ENCODE assay signal across 27 cellular contexts in the genomic region with DNA sequence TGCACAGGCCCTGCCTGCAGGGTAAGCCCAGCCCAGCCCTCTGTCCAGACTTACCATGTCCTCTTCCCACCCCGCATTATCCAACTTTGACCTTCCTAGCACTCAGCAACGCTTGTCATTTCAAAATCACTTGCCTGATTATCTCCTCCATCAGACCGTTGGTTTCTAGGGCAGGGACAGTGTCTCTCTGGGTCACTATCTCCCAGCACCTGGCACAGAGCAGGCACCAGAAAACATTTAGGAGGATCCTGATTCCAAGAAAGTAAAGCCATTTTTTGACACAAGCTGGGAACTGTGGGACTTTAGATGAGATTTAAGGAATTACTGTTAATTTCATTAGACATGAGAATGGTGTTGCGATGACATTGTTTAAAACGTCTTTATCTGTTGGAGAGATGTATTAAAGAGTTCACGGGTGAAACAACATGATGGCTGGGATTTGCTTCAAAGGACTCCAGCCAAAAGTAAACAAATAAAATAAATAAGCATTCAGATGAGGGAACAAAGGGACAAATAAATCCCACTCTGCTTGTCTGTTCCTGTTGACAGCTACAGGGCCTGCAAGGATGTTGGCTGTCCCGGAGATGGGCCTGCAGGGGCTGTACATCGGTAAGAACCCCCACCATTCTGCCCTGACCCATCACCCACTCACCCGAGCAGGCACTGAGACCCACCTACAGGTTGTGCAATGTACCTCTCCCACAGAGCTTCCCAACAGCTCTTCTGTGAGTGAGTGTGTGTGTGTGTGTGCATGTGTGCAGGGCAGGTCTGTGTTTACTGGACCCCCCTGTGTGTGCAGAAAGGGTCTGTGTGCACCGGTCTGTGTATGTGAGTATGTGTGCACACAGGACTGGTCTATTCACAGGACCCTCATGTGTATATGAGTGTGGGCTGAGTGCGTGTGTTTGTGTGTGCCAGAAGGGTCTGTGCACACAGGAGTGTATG. TPM values are rescaled to one million over a fixed set of nuclear protein-coding genes. Genes with fewer than 3 reads are reported as not detected.
DNase-seq lines count a peak whose midpoint lies in the region; ATAC-seq and TF ChIP-seq lines count a peak whose summit lies in the region.
"Had no signal": no experiment of that assay in that cellular context is flagged by ENCODE, and none has a peak within 500 bp of the region (broad histone marks: within the 10 kb centered on the region; RNA-seq: fewer than 3 reads in every experiment).

No MANE protein-coding gene starts in this region.

- POLR2A ChIA-PET in HEK293 (lab: Yijun Ruan, JAX) (interaction anchor here (1.2 kb wide), 1 partner anchor 29 kb away, joined by 3 read pairs; the partner anchor contains the start of gene ADISSP), GM10248 (lab: Yijun Ruan, JAX) (no interaction called here)

- no peak for ATAC-seq in stimulated activated memory B cell treated with anti-CD40 and anti-IgM and Interleukin-4, amounts not matched to agents 10 μg/mL and 1 μg/mL and 100 μg/mL, for 72 hours
- ATAC-seq: HCT116; stimulated activated naive CD8-positive, alpha-beta T cell treated with anti-CD3 and anti-CD28 coated beads, Interleukin-15, amount 100 ng/mL, for 72 hours had no signal

- TF ChIP-seq CTCF in HEK293 (tag by site-specific recombination; IDR thresholded peaks at IDR 0.05), result no peak
- no peak for TF ChIP-seq CTCF in chondrocyte (IDR thresholded peaks at IDR 0.05)
- TF ChIP-seq CTCF in nephron progenitor cell (IDR thresholded peaks at IDR 0.05), result no peak
- no peak for TF ChIP-seq CTCF in smooth muscle cell (IDR thresholded peaks at IDR 0.05; ENCODE audit: borderline replicate concordance, insufficient read depth, poor library complexity, severe bottlenecking)
- no peak for TF ChIP-seq CTCF in GM10248 (IDR thresholded peaks at IDR 0.05; ENCODE audit: control extremely low read depth, extremely low read depth, low read depth, missing control alignments)

- H3K9me3 Mint-ChIP-seq in chondrocyte (ENCODE audit: low read depth), result no peaks in the 10 kb centered on the region
- H3K9me3 Mint-ChIP-seq in nephron progenitor cell, result no peaks in the 10 kb centered on the region
- no peaks in the 10 kb centered on the region for H3K9me3 Mint-ChIP-seq in stimulated activated memory B cell treated with anti-CD40 and anti-IgM and Interleukin-4, amounts not matched to agents 10 μg/mL and 1 μg/mL and 100 μg/mL, for 72 hours
- H3K9me3 Mint-ChIP-seq: natural killer cell treated with Interleukin-12 subunit alpha and Interleukin-12 subunit beta and Interleukin-15 and Interleukin-18, amount 100 ng/mL, for 72 hours; stimulated activated naive CD8-positive, alpha-beta T cell treated with anti-CD3 and anti-CD28 coated beads, Interleukin-15, amount 100 ng/mL, for 72 hours had no signal

- peaks cover 10% of the 10 kb centered on the region; the same call in 1 of the 2 replicates for H3K4me1 ChIP-seq in HEK293 (ENCODE audit: control insufficient read depth, insufficient read depth, low read length)
- H3K4me1 ChIP-seq in smooth muscle cell (ENCODE audit: low read depth), result no peaks in the 10 kb centered on the region
- H3K4me1 ChIP-seq: gastrocnemius medialis, SJCRH30 had no signal

- H3K4me1 Mint-ChIP-seq in chondrocyte (ENCODE audit: low read depth) (no peaks in the 10 kb centered on the region), nephron progenitor cell (peaks cover 72% of the 10 kb centered on the region)
- no peaks in the 10 kb centered on the region for H3K4me1 Mint-ChIP-seq in stimulated activated memory B cell treated with anti-CD40 and anti-IgM and Interleukin-4, amounts not matched to agents 10 μg/mL and 1 μg/mL and 100 μg/mL, for 72 hours
- H3K4me1 Mint-ChIP-seq: stimulated activated naive CD8-positive, alpha-beta T cell treated with anti-CD3 and anti-CD28 coated beads, Interleukin-15, amount 100 ng/mL, for 72 hours had no signal

- no peak overlapping the region for H3K4me3 Mint-ChIP-seq in chondrocyte (ENCODE audit: unreplicated experiment)
- H3K4me3 Mint-ChIP-seq in nephron progenitor cell, result no peak overlapping the region
- no peak overlapping the region for H3K4me3 Mint-ChIP-seq in stimulated activated memory B cell treated with anti-CD40 and anti-IgM and Interleukin-4, amounts not matched to agents 10 μg/mL and 1 μg/mL and 100 μg/mL, for 72 hours
- H3K4me3 Mint-ChIP-seq: natural killer cell treated with Interleukin-12 subunit alpha and Interleukin-12 subunit beta and Interleukin-15 and Interleukin-18, amount 100 ng/mL, for 72 hours; stimulated activated naive CD8-positive, alpha-beta T cell treated with anti-CD3 and anti-CD28 coated beads, Interleukin-15, amount 100 ng/mL, for 72 hours had no signal

- no peaks in the 10 kb centered on the region for H3K79me2 ChIP-seq in smooth muscle cell (ENCODE audit: low read depth)

- H3K4me2 ChIP-seq in smooth muscle cell, result no peak overlapping the region

- H3F3A ChIP-seq in smooth muscle cell (ENCODE audit: low read depth), result no peaks in the 10 kb centered on the region

- H2AFZ ChIP-seq in smooth muscle cell (ENCODE audit: low read depth), result no peak overlapping the region

- no peaks in the 10 kb centered on the region for H4K20me1 ChIP-seq in smooth muscle cell (ENCODE audit: low read depth)

- no peak overlapping the region for H3K4me3 ChIP-seq in HEK293 (ENCODE audit: low read depth, low read length)
- H3K4me3 ChIP-seq in smooth muscle cell, result no peak overlapping the region
- H3K4me3 ChIP-seq: gastrocnemius medialis, prostate gland, SJCRH30, transverse colon had no signal

- no peak overlapping the region for H3K27ac ChIP-seq in HEK293 (ENCODE audit: extremely low read depth, low read depth, low read length)
- no peak overlapping the region for H3K27ac ChIP-seq in smooth muscle cell (ENCODE audit: low read depth)
- H3K27ac ChIP-seq: prostate gland, SJCRH30 had no signal

- WGBS in smooth muscle cell (ENCODE audit: low lambda C conversion rate), result 77% methylated on average over 11 of the region's 11 CpGs

- H3K27me3 Mint-ChIP-seq in chondrocyte (ENCODE audit: low read depth), result peaks cover 1% of the 10 kb centered on the region
- peaks cover 5% of the 10 kb centered on the region for H3K27me3 Mint-ChIP-seq in nephron progenitor cell (ENCODE audit: low read depth, poor library complexity)
- peaks cover 17% of the 10 kb centered on the region for H3K27me3 Mint-ChIP-seq in stimulated activated memory B cell treated with anti-CD40 and anti-IgM and Interleukin-4, amounts not matched to agents 10 μg/mL and 1 μg/mL and 100 μg/mL, for 72 hours

- DNase-seq in DMS153 (lab: John Stamatoyannopoulos, UW) (peak; percentile 24), chondrocyte (ENCODE audit: low spot score) (peak; percentile 40), nephron progenitor cell (no peak), smooth muscle cell (lab: John Stamatoyannopoulos, UW; ENCODE audit: unreplicated experiment) (no peak), GM10248 (ENCODE audit: extremely low spot score) (no peak)
- DNase-seq: activated CD4-positive, alpha-beta T cell treated with anti-CD3 and anti-CD28 coated beads, Interleukin-2, amount 50 U/mL, for 48 hours; activated gamma-delta T cell treated with Interleukin-2 at 50 U/mL for 16 hours; AML-193; amniotic stem cell; caudate nucleus; gastrocnemius medialis; kidney glomerular epithelial cell; midbrain; NCI-H1105 treated with DMSO at 0.1 percent for 48 hours; SJCRH30; stimulated activated CD4-positive, alpha-beta T cell treated with anti-CD3 and anti-CD28 coated beads, Interleukin-4, amount 100 ng/mL, for 1 hour; stimulated activated naive CD8-positive, alpha-beta T cell treated with anti-CD3 and anti-CD28 coated beads, Interleukin-15, amount 100 ng/mL, for 72 hours; transverse colon had no signal

- CTCF ChIA-PET in HEK293 (lab: Yijun Ruan, JAX), result interaction anchor here (0.7 to 4.9 kb wide), 4 partner anchors 9 to 334 kb away, joined by 3 to 23 read pairs (median 10); no protein-coding TSS in a partner anchor
- CTCF ChIA-PET in GM10248 (lab: Yijun Ruan, JAX), result interaction anchor here (1.3 to 3.1 kb wide), 2 partner anchors 28 to 62 kb away, joined by 4 to 16 read pairs; no protein-coding TSS in a partner anchor

- no peak overlapping the region for H3K9ac ChIP-seq in smooth muscle cell (ENCODE audit: low read depth)

- H3K27me3 ChIP-seq in smooth muscle cell (ENCODE audit: low read depth), result no peaks in the 10 kb centered on the region
- H3K27me3 ChIP-seq: gastrocnemius medialis, SJCRH30 had no signal

- H3K36me3 Mint-ChIP-seq in chondrocyte (ENCODE audit: low read depth) (no peaks in the 10 kb centered on the region), nephron progenitor cell (ENCODE audit: low read depth) (peaks cover 4% of the 10 kb centered on the region)
- no peaks in the 10 kb centered on the region for H3K36me3 Mint-ChIP-seq in stimulated activated memory B cell treated with anti-CD40 and anti-IgM and Interleukin-4, amounts not matched to agents 10 μg/mL and 1 μg/mL and 100 μg/mL, for 72 hours
- H3K36me3 Mint-ChIP-seq: natural killer cell treated with Interleukin-12 subunit alpha and Interleukin-12 subunit beta and Interleukin-15 and Interleukin-18, amount 100 ng/mL, for 72 hours had no signal

- H3K27ac Mint-ChIP-seq in chondrocyte (ENCODE audit: unreplicated experiment), result no peak overlapping the region
- H3K27ac Mint-ChIP-seq in nephron progenitor cell, result peak overlapping the region; percentile 73
- H3K27ac Mint-ChIP-seq in stimulated activated memory B cell treated with anti-CD40 and anti-IgM and Interleukin-4, amounts not matched to agents 10 μg/mL and 1 μg/mL and 100 μg/mL, for 72 hours, result no peak overlapping the region
- H3K27ac Mint-ChIP-seq: natural killer cell treated with Interleukin-12 subunit alpha and Interleukin-12 subunit beta and Interleukin-15 and Interleukin-18, amount 100 ng/mL, for 72 hours; stimulated activated naive CD8-positive, alpha-beta T cell treated with anti-CD3 and anti-CD28 coated beads, Interleukin-15, amount 100 ng/mL, for 72 hours had no signal

- H3K9me3 ChIP-seq in HEK293 (ENCODE audit: control insufficient read depth, insufficient read depth, low read depth, low read length), result no peaks in the 10 kb centered on the region
- H3K9me3 ChIP-seq in smooth muscle cell (replicated peaks; ENCODE audit: low read depth), result no peaks in the 10 kb centered on the region
- H3K9me3 ChIP-seq: gastrocnemius medialis, prostate gland, SJCRH30, transverse colon had no signal

- H3K36me3 ChIP-seq in HEK293 (ENCODE audit: control insufficient read depth in 2 of 2, insufficient read depth in 1 of 2, low read length in 2 of 2) (no peaks in the 10 kb centered on the region), smooth muscle cell (ENCODE audit: low read depth) (no peaks in the 10 kb centered on the region)
- H3K36me3 ChIP-seq: gastrocnemius medialis, prostate gland, SJCRH30, transverse colon had no signal

RNA-seq across cellular contexts. Expression of gene HSPA12B, which starts 5.9 kb away (rescaled TPM):
- total RNA-seq in chondrocyte (0.10 to 0.26 TPM in 2 of 3 replicates, not detected in the other), smooth muscle cell (0.04 and 0.40 TPM in 2 replicates)
- 0.72 and 1.0 TPM in 2 replicates for polyA plus RNA-seq in smooth muscle cell
- total RNA-seq: epithelial cell of proximal tubule; HT1080; natural killer cell treated with Interleukin-12 subunit alpha and Interleukin-12 subunit beta and Interleukin-15 and Interleukin-18, amount 100 ng/mL, for 72 hours; SJCRH30; T-helper 1 cell treated with Interleukin-12 subunit alpha and Interleukin-12 subunit beta and Interleukin-4 antibody, amounts not matched to agents 30 ng/mL and 1 ng/mL, for 36 hours had no signal

RNA-seq across cellular contexts. Expression of gene SIGLEC1, which starts 26.0 kb away (rescaled TPM):
- 0.08 TPM in 1 of 3 replicates, not detected in the others for total RNA-seq in chondrocyte
- total RNA-seq in smooth muscle cell, result not detected in 2 replicates
- not detected in 2 replicates for polyA plus RNA-seq in smooth muscle cell
- total RNA-seq: Daoy; epithelial cell of proximal tubule; HT1080; T-helper 1 cell treated with Interleukin-12 subunit alpha and Interleukin-12 subunit beta and Interleukin-4 antibody, amounts not matched to agents 30 ng/mL and 1 ng/mL, for 36 hours had no signal

RNA-seq across cellular contexts. Expression of gene ADISSP, which starts 29.2 kb away (rescaled TPM):
- total RNA-seq in chondrocyte, result 23.5 to 30.4 TPM (median 26.7 TPM) in 3 replicates
- 7.6 and 11.8 TPM in 2 replicates for total RNA-seq in smooth muscle cell
- 33.4 and 46.7 TPM in 2 replicates for polyA plus RNA-seq in smooth muscle cell

RNA-seq across cellular contexts. Expression of gene SPEF1, which starts 42.9 kb away (rescaled TPM):
- 0.12 to 0.60 TPM in 2 of 3 replicates, not detected in the other for total RNA-seq in chondrocyte
- 0.36 and 0.72 TPM in 2 replicates for total RNA-seq in smooth muscle cell
- polyA plus RNA-seq in smooth muscle cell, result 0.32 and 0.47 TPM in 2 replicates
- total RNA-seq: Daoy, gastrocnemius medialis, HT1080 had no signal

RNA-seq across cellular contexts. Expression of gene CENPB, which starts 48.2 kb away (rescaled TPM):
- total RNA-seq in chondrocyte (91.1 to 94.9 TPM (median 92.1 TPM) in 3 replicates), smooth muscle cell (23.6 TPM in 2 replicates)
- 10.4 and 13.4 TPM in 2 replicates for polyA plus RNA-seq in smooth muscle cell

Comparison
In these comparisons a context has a peak if more than half of its experiments do, and no peak if none do; other contexts are left out.
1. DNase-seq: peak in DMS153 (single experiment) and chondrocyte (single experiment); none in nephron progenitor cell (single experiment), smooth muscle cell (single experiment) and GM10248 (single experiment).